ENCODE assay signal across 23 cellular contexts in genomic region chr12:46378530-46378929, GRCh38.
"Had no signal": no experiment of that assay in that cellular context is flagged by ENCODE, and none has a peak within 500 bp of the region (broad histone marks: within the 10 kb centered on the region; RNA-seq: fewer than 3 reads in every experiment).

No MANE protein-coding gene starts in this region.

- H3K27me3 ChIP-seq: breast epithelium, dorsolateral prefrontal cortex, esophagus muscularis mucosa, thyroid gland had no signal

- H3K9me3 ChIP-seq: breast epithelium, esophagus muscularis mucosa, lower lobe of right lung, mucosa of descending colon, thyroid gland had no signal

- H3K36me3 ChIP-seq: breast epithelium, esophagus muscularis mucosa, lower lobe of right lung, thyroid gland had no signal

- H3K9me3 Mint-ChIP-seq: central memory CD8-positive, alpha-beta T cell; effector memory CD8-positive, alpha-beta T cell; stimulated activated naive CD8-positive, alpha-beta T cell treated with anti-CD3 and anti-CD28 coated beads, Interleukin-15, Interleukin-2, amounts not matched to agents 100 ng/mL and 50 ng/mL, for 24 hours had no signal

- H3K36me3 Mint-ChIP-seq: activated naive CD8-positive, alpha-beta T cell had no signal

- ATAC-seq: effector memory CD8-positive, alpha-beta T cell; left lobe of liver; lower lobe of right lung; mucosa of descending colon; right cardiac atrium had no signal

- H3K79me2 ChIP-seq: parathyroid adenoma had no signal

- H3K4me3 ChIP-seq: breast epithelium, dorsolateral prefrontal cortex, esophagus muscularis mucosa, lower lobe of right lung, mucosa of descending colon, thyroid gland had no signal

- H3K4me3 Mint-ChIP-seq: activated naive CD8-positive, alpha-beta T cell; central memory CD8-positive, alpha-beta T cell; effector memory CD8-positive, alpha-beta T cell; nephron progenitor cell; stimulated activated naive CD8-positive, alpha-beta T cell treated with anti-CD3 and anti-CD28 coated beads, Interleukin-15, Interleukin-2, amounts not matched to agents 100 ng/mL and 50 ng/mL, for 24 hours had no signal

- DNase-seq: activated CD4-positive, alpha-beta T cell treated with anti-CD3 and anti-CD28 coated beads, Interleukin-2, amount 50 U/mL, for 4 hours; activated gamma-delta T cell treated with Interleukin-2 at 50 U/mL for 16 hours; amniotic stem cell; dorsolateral prefrontal cortex; effector memory CD8-positive, alpha-beta T cell; kidney; lower lobe of right lung; mesendoderm; mucosa of descending colon; nephron progenitor cell; right cardiac atrium; stimulated activated CD4-positive, alpha-beta T cell treated with anti-CD3 and anti-CD28 coated beads, Interleukin-12 subunit alpha, Interleukin-12 subunit beta, amount 100 ng/mL, for 4 hours; stimulated activated CD4-positive, alpha-beta T cell treated with anti-CD3 and anti-CD28 coated beads, Interleukin-4, amount 100 ng/mL, for 4 hours; substantia nigra; T-helper 9 cell; thyroid gland had no signal

- H3K27me3 Mint-ChIP-seq: activated naive CD8-positive, alpha-beta T cell; central memory CD8-positive, alpha-beta T cell; effector memory CD8-positive, alpha-beta T cell; stimulated activated naive CD8-positive, alpha-beta T cell treated with anti-CD3 and anti-CD28 coated beads, Interleukin-15, Interleukin-2, amounts not matched to agents 100 ng/mL and 50 ng/mL, for 24 hours had no signal

- H2AFZ ChIP-seq: parathyroid adenoma had no signal

- H3K27ac ChIP-seq: breast epithelium, dorsolateral prefrontal cortex, esophagus muscularis mucosa, lower lobe of right lung, parathyroid adenoma, thyroid gland had no signal

- H3K27ac Mint-ChIP-seq: activated naive CD8-positive, alpha-beta T cell; effector memory CD8-positive, alpha-beta T cell; nephron progenitor cell; stimulated activated naive CD8-positive, alpha-beta T cell treated with anti-CD3 and anti-CD28 coated beads, Interleukin-15, Interleukin-2, amounts not matched to agents 100 ng/mL and 50 ng/mL, for 24 hours had no signal
